ENCODE assay signal across 8 cellular contexts in genomic region chr2:209574515-209574914, GRCh38.
"Had no signal": no experiment of that assay in that cellular context is flagged by ENCODE, and none has a peak within 500 bp of the region (broad histone marks: within the 10 kb centered on the region; RNA-seq: fewer than 3 reads in every experiment).

No MANE protein-coding gene starts in this region.

- ATAC-seq: GM12878 had no signal

- FAIRE-seq: G401.6, GM12878, GM12891, GM12892, GM18507, GM19239 had no signal

- H3K4me3 ChIP-seq: GM12878 had no signal

- DNase-seq: GDM1, GF-D8 had no signal
